Comparison of ENCODE assay signal across 15 cellular contexts in genomic region chr10:105188737-105189463, GRCh38.
DNase-seq lines count a peak whose midpoint lies in the region; ATAC-seq and TF ChIP-seq lines count a peak whose summit lies in the region.
"Had no signal": no experiment of that assay in that cellular context is flagged by ENCODE, and none has a peak within 500 bp of the region (broad histone marks: within the 10 kb centered on the region; RNA-seq: fewer than 3 reads in every experiment).

No MANE protein-coding gene starts in this region.

- WGBS in mesodermal cell (ENCODE audit: insufficient coverage in 2 of 2), 2 experiments = 80 to 86% methylated on average over 2 to 4 of the region's 6 CpGs

- H2AFZ ChIP-seq in PC-3 (ENCODE audit: low read length) = no peak overlapping the region

- in situ Hi-C loops in Caki2 (cut with HindIII; ENCODE audit: low pct_unique_long_range_greater_than_20kb, low sequenced_read_pairs) = no loop called here

- CTCF ChIA-PET in PC-3 (lab: Charles Lee) = no interaction called here

- DNase-seq in Caki2 (ENCODE audit: low read depth) (peak; percentile 81), PC-3 (peak; percentile 18), epithelial cell of esophagus (ENCODE audit: low read depth) (peak; percentile 77), pons (ENCODE audit: low spot score) (no peak), NCI-H2171 treated with DMSO at 0.1 percent for 48 hours (lab: John Stamatoyannopoulos, UW) (no peak), coronary artery (ENCODE audit: low spot score) (no peak)
- DNase-seq: activated effector memory CD4-positive, alpha-beta T cell treated with Interleukin-2 at 50 U/mL for 16 hours; CD4-positive, CD25-positive, alpha-beta regulatory T cell; EL; foreskin melanocyte; naive B cell; stimulated activated CD4-positive, alpha-beta T cell treated with anti-CD3 and anti-CD28 coated beads, Interleukin-1b, Interleukin-23, amount 100 ng/mL, for 48 hours had no signal

- no peaks in the 10 kb centered on the region for H3K36me3 ChIP-seq in PC-3 (ENCODE audit: low read depth, low read length)
- H3K36me3 ChIP-seq in mesodermal cell (ENCODE audit: control insufficient read depth, insufficient read depth, low read length) = no peaks in the 10 kb centered on the region
- H3K36me3 ChIP-seq: ascending aorta had no signal

- ATAC-seq in PC-3 = no peak
- ATAC-seq in HG03280 (IDR thresholded peaks at IDR 0.05; ENCODE audit: unreplicated experiment) = no peak

- H3F3A ChIP-seq in PC-3 (ENCODE audit: low read length, unreplicated experiment) = no peaks in the 10 kb centered on the region

- no peak overlapping the region for H3K27ac ChIP-seq in PC-3 (ENCODE audit: low read length)
- peak overlapping the region; percentile 11 for H3K27ac ChIP-seq in mesodermal cell (ENCODE audit: low read depth, low read length, severe bottlenecking)
- H3K27ac ChIP-seq in coronary artery = no peak overlapping the region
- H3K27ac ChIP-seq: ascending aorta had no signal

- no peaks in the 10 kb centered on the region for H3K27me3 ChIP-seq in PC-3 (ENCODE audit: low read length)
- H3K27me3 ChIP-seq: ascending aorta had no signal

- H3K4me3 ChIP-seq in PC-3 (ENCODE audit: low read length) (no peak overlapping the region), epithelial cell of esophagus (ENCODE audit: low read length) (no peak overlapping the region), mesodermal cell (ENCODE audit: extremely low read depth, insufficient read depth, low read length, poor library complexity, severe bottlenecking) (no peak overlapping the region), coronary artery (no peak overlapping the region)
- H3K4me3 ChIP-seq: ascending aorta had no signal

- intact Hi-C loops in PC-3 (cut with micrococcal nuclease) = no loop called here

- no peak overlapping the region for H3K9ac ChIP-seq in PC-3 (ENCODE audit: low read length)

- TF ChIP-seq CTCF in PC-3 (conservative IDR thresholded peaks at IDR 0.05; ENCODE audit: low read depth, low read length) (no peak), epithelial cell of esophagus (IDR thresholded peaks at IDR 0.05; ENCODE audit: insufficient read depth, low read depth, low read length, missing control alignments) (no peak), coronary artery (IDR thresholded peaks at IDR 0.05) (no peak)

- no peaks in the 10 kb centered on the region for H3K79me2 ChIP-seq in PC-3 (ENCODE audit: low read length)

- no peaks in the 10 kb centered on the region for H4K20me1 ChIP-seq in PC-3 (ENCODE audit: low read length)

- H3K9me3 ChIP-seq in PC-3 (ENCODE audit: low read length) = no peaks in the 10 kb centered on the region
- H3K9me3 ChIP-seq in mesodermal cell (ENCODE audit: control insufficient read depth, low read length) = no peaks in the 10 kb centered on the region
- H3K9me3 ChIP-seq: ascending aorta had no signal

- H3K4me2 ChIP-seq in PC-3 (ENCODE audit: low read length) = no peak overlapping the region

- no peaks in the 10 kb centered on the region for H3K4me1 ChIP-seq in PC-3 (ENCODE audit: insufficient read depth, low read length)
- peaks cover 4% of the 10 kb centered on the region for H3K4me1 ChIP-seq in mesodermal cell (ENCODE audit: control insufficient read depth, insufficient read depth, low read length, poor library complexity, severe bottlenecking)
- H3K4me1 ChIP-seq: ascending aorta had no signal

- POLR2A ChIA-PET in PC-3 (lab: Charles Lee; ENCODE audit: unreplicated experiment) = no interaction called here

- BruUV-seq in PC-3 (replicated peaks; lab: Mats Ljungman, UMichigan) = no TSS peak

- no peaks in the 10 kb centered on the region for H3K9me2 ChIP-seq in PC-3 (replicated peaks; ENCODE audit: low read length)

Comparison
In these comparisons a context has a peak if more than half of its experiments do, and no peak if none do; other contexts are left out.
1. DNase-seq: peak in Caki2 (single experiment), PC-3 (single experiment) and epithelial cell of esophagus (single experiment); none in pons (single experiment), NCI-H2171 treated with DMSO at 0.1 percent for 48 hours (single experiment) and coronary artery (single experiment).